In the genomic region with DNA sequence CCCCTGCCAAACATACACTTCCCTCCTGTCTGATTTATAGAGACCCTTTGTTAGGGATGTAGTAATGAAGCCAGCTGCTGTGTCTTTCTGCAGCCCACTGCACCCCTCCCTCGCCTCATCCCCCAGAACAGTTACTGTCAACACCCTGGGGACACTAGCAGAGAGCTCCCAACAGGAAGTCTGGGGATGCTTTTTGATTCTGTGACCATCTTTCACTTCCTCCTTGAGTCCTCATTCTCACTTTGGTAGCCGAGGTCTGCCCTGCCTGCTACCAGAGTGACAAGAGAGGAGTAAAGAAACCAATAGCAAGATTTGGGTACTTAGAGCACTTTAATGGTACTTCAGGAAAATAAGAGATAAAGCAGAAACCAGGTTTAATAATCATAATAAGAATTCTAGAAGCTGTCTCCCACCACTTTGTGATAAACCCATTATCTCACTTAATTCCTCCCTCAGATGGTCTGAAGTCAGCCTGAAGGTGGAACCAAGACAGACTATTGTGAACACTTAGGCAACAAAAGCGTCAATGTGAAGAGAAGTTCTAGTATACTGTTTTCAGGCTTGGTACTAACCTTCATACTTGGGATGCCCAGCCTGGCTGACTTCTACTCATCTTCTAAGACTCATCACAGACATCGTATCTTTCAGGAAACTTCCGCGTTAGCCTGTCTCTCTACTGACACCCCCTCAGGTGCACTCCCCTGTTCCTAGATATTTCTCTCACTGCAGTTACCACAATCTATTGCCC, we compare ENCODE assay signal across 9 cellular contexts.
DNase-seq lines count a peak whose midpoint lies in the region; ATAC-seq and TF ChIP-seq lines count a peak whose summit lies in the region.
"Had no signal": no experiment of that assay in that cellular context is flagged by ENCODE, and none has a peak within 500 bp of the region (broad histone marks: within the 10 kb centered on the region; RNA-seq: fewer than 3 reads in every experiment).

No MANE protein-coding gene starts in this region.

- H3F3A ChIP-seq in GM23338 (replicated peaks; ENCODE audit: low read depth): no peaks in the 10 kb centered on the region

- TF ChIP-seq CTCF in GM12864 (IDR thresholded peaks at IDR 0.05; ENCODE audit: low read depth, low read length, missing control alignments) (no peak), GM20000 (IDR thresholded peaks at IDR 0.05; ENCODE audit: extremely low read depth, missing control alignments) (no peak), activated B cell treated with CpG ODN at 0.5 μM for 24 hours (IDR thresholded peaks at IDR 0.05) (no peak), ovary (IDR thresholded peaks at IDR 0.05) (no peak), GM23338 (conservative IDR thresholded peaks at IDR 0.05; ENCODE audit: low read depth in 2 of 2) (no peak)

- CTCF ChIA-PET in activated B cell treated with CpG ODN at 0.5 μM for 24 hours (lab: Charles Lee): no interaction called here

- H3K79me2 ChIP-seq in GM23338 (replicated peaks; ENCODE audit: insufficient read depth): no peaks in the 10 kb centered on the region

- no peaks in the 10 kb centered on the region for H3K9me3 ChIP-seq in ovary
- H3K9me3 ChIP-seq: thoracic aorta had no signal

- WGBS in ovary, 3 donors: 81 to 89% (median 87%) methylated on average over 6 of the region's 6 CpGs

- TF ChIP-seq POLR2A in ovary (IDR thresholded peaks at IDR 0.05): no peak

- H3K4me3 Mint-ChIP-seq in activated B cell treated with CpG ODN at 0.5 μM for 24 hours (peak overlapping the region; percentile 73), GM23338 (no peak overlapping the region)

- POLR2A ChIA-PET in activated B cell treated with CpG ODN at 0.5 μM for 24 hours (lab: Charles Lee): interaction anchor here (1.0 kb wide), 1 partner anchor 96 kb away, joined by 3 read pairs; no protein-coding TSS in a partner anchor

- H3K4me1 ChIP-seq in ovary (ENCODE audit: insufficient read depth): no peaks in the 10 kb centered on the region
- H3K4me1 ChIP-seq in GM23338 (ENCODE audit: insufficient read depth): peaks cover 11% of the 10 kb centered on the region; the same call in 1 of the 2 replicates

- H3K27me3 ChIP-seq in ovary (no peaks in the 10 kb centered on the region), GM23338 (ENCODE audit: insufficient read depth) (no peaks in the 10 kb centered on the region)

- no peak for TF ChIP-seq EP300 in ovary (IDR thresholded peaks at IDR 0.05)

- H3K27ac ChIP-seq in ovary (no peak overlapping the region), GM23338 (ENCODE audit: low read depth) (no peak overlapping the region)
- H3K27ac ChIP-seq: thoracic aorta had no signal

- ATAC-seq in HG03432 (IDR thresholded peaks at IDR 0.05; ENCODE audit: unreplicated experiment) (peak; percentile 99), activated B cell treated with CpG ODN at 0.5 μM for 24 hours (ENCODE audit: low read depth) (peak; percentile 95), GM23338 (no peak), left cardiac atrium (no peak)

- H3K4me3 ChIP-seq in GM12864 (ENCODE audit: low read depth, low read length) (no peak overlapping the region), ovary (no peak overlapping the region), GM23338 (no peak overlapping the region)
- H3K4me3 ChIP-seq: thoracic aorta had no signal

- no peaks in the 10 kb centered on the region for H4K20me1 ChIP-seq in GM23338 (replicated peaks; ENCODE audit: insufficient read depth)

- H3K36me3 ChIP-seq in ovary (no peaks in the 10 kb centered on the region), GM23338 (ENCODE audit: insufficient read depth) (no peaks in the 10 kb centered on the region)
- H3K36me3 ChIP-seq: thoracic aorta had no signal

- H3K9me2 ChIP-seq in GM23338 (ENCODE audit: insufficient read depth): no peaks in the 10 kb centered on the region

- H2AFZ ChIP-seq in GM23338: no peak overlapping the region

- H3K4me1 Mint-ChIP-seq in activated B cell treated with CpG ODN at 0.5 μM for 24 hours (peaks cover 74% of the 10 kb centered on the region), GM23338 (peaks cover 14% of the 10 kb centered on the region; the same call in 2 of the 3 replicates)

- DNase-seq in GM12864 (ENCODE audit: low read depth) (peak; percentile 41), GM20000 (ENCODE audit: low spot score) (peak; percentile 38), activated B cell treated with CpG ODN at 0.5 μM for 24 hours (peak; percentile 44), NCI-H2081 treated with DMSO at 0.1 percent for 48 hours (lab: John Stamatoyannopoulos, UW) (no peak), ovary (no peak), GM23338 (ENCODE audit: low spot score) (no peak), left cardiac atrium (no peak)

- no peak overlapping the region for H3K4me2 ChIP-seq in GM23338

- H3K36me3 Mint-ChIP-seq in activated B cell treated with CpG ODN at 0.5 μM for 24 hours (ENCODE audit: low read depth) (no peaks in the 10 kb centered on the region), GM23338 (ENCODE audit: low read depth) (no peaks in the 10 kb centered on the region)

- intact Hi-C loops in activated B cell treated with CpG ODN at 0.5 μM for 24 hours (cut with micrococcal nuclease): loop anchor here (1.0 to 10.0 kb wide), 6 partner anchors 9 to 521 kb away; partner anchors contain the start of gene SATB1
- intact Hi-C loops in ovary (cut with DNase I): no loop called here
- intact Hi-C loops in left cardiac atrium (cut with DNase I): no loop called here

- H3K27me3 Mint-ChIP-seq in activated B cell treated with CpG ODN at 0.5 μM for 24 hours: no peaks in the 10 kb centered on the region
- peaks cover 1% of the 10 kb centered on the region for H3K27me3 Mint-ChIP-seq in GM23338 (ENCODE audit: insufficient read depth, low read depth, poor library complexity)

- H3K27ac Mint-ChIP-seq in activated B cell treated with CpG ODN at 0.5 μM for 24 hours (peak overlapping the region; percentile 83), GM23338 (no peak overlapping the region)

- H3K9me3 Mint-ChIP-seq in activated B cell treated with CpG ODN at 0.5 μM for 24 hours (no peaks in the 10 kb centered on the region), GM23338 (no peaks in the 10 kb centered on the region)

TF ChIP-seq in GM23338, 12 proteins besides CTCF, POLR2A, EP300 and RAD21 (continues in another document):
- TF ChIP-seq, protein P1, sequence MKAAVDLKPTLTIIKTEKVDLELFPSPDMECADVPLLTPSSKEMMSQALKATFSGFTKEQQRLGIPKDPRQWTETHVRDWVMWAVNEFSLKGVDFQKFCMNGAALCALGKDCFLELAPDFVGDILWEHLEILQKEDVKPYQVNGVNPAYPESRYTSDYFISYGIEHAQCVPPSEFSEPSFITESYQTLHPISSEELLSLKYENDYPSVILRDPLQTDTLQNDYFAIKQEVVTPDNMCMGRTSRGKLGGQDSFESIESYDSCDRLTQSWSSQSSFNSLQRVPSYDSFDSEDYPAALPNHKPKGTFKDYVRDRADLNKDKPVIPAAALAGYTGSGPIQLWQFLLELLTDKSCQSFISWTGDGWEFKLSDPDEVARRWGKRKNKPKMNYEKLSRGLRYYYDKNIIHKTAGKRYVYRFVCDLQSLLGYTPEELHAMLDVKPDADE (IDR thresholded peaks at IDR 0.05): no peak
- no peak for TF ChIP-seq POLR2AphosphoS5 (IDR thresholded peaks at IDR 0.05; ENCODE audit: low read depth)

Comparison
In these comparisons a context has a peak if more than half of its experiments do, and no peak if none do; other contexts are left out.
1. DNase-seq: peak in GM12864 (single experiment), GM20000 (single experiment) and activated B cell treated with CpG ODN at 0.5 μM for 24 hours (single experiment); none in NCI-H2081 treated with DMSO at 0.1 percent for 48 hours (single experiment), ovary (0 of 5), GM23338 (single experiment) and left cardiac atrium (single experiment).
2. ATAC-seq: peak in HG03432 (single experiment) and activated B cell treated with CpG ODN at 0.5 μM for 24 hours (single experiment); none in GM23338 (single experiment) and left cardiac atrium (0 of 2).